In the genomic region with DNA sequence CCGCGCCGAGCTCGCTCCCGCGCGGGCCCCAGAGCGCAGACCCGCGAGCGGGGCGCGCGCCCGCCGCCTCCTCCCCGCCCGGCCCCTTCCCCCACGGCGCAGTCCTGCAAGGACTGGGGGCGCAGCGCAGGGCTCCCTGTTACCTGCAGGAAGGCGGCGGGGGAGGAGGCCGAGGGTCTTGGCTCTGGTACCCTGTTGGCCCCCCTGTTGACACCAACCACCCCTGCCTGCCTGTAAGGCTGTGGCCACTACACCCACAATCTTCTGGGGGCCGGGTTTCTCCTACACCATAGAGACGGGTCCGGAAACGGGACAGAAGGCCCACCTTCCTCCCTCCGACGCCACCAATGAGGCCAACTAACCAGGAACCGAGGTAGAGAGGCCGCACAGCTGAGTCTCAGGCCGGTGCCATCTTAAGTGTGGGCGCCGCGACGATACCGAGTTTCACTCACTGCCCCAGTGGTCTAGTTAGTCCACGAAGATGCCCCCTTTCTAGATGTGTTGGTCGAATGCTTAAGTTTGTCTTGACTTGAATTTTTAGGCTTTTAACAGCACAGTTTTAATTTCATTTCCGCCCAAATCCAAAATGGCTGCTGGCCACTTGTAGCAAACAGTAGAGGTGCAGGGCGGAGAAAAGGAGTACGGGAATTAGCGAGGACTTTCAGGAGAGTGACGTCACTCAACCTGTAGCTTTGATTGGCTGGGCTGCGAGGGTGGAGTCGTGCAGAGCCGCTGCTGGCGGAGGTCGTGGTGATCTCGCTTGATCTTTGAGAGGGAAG, we compare ENCODE assay signal across 8 cellular contexts. TPM values are rescaled to one million over a fixed set of nuclear protein-coding genes. Genes with fewer than 3 reads are reported as not detected.
DNase-seq lines count a peak whose midpoint lies in the region; ATAC-seq and TF ChIP-seq lines count a peak whose summit lies in the region.

A gene with protein sequence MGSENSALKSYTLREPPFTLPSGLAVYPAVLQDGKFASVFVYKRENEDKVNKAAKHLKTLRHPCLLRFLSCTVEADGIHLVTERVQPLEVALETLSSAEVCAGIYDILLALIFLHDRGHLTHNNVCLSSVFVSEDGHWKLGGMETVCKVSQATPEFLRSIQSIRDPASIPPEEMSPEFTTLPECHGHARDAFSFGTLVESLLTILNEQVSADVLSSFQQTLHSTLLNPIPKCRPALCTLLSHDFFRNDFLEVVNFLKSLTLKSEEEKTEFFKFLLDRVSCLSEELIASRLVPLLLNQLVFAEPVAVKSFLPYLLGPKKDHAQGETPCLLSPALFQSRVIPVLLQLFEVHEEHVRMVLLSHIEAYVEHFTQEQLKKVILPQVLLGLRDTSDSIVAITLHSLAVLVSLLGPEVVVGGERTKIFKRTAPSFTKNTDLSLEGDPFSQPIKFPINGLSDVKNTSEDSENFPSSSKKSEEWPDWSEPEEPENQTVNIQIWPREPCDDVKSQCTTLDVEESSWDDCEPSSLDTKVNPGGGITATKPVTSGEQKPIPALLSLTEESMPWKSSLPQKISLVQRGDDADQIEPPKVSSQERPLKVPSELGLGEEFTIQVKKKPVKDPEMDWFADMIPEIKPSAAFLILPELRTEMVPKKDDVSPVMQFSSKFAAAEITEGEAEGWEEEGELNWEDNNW (minus strand): TSS at position 252 of the 779 bp plus-strand sequence. CDS start 5,056 bp downstream, outside the sequence.

- H3K4me1 Mint-ChIP-seq in WTC11, result peaks cover 60% of the 10 kb centered on the region
- peaks cover 35 to 53% of the 10 kb centered on the region in 2 donors for H3K4me1 Mint-ChIP-seq in immature natural killer cell

- H3K27ac Mint-ChIP-seq in WTC11 (peak within 1 kb of the TSS; percentile 100), immature natural killer cell (peak within 1 kb of the TSS; percentile 98 to 100 (median 100))

- H3K9me3 Mint-ChIP-seq in WTC11 (no peaks in the 10 kb centered on the region), immature natural killer cell (no peaks in the 10 kb centered on the region)

- peak; percentile 86 for ATAC-seq in GM18909 (IDR thresholded peaks at IDR 0.05; ENCODE audit: poor library complexity, unreplicated experiment)
- peak; percentile 89 for ATAC-seq in HG03175 (IDR thresholded peaks at IDR 0.05; ENCODE audit: unreplicated experiment)
- ATAC-seq in WTC11, result peak; percentile 89

- H3K27ac ChIP-seq in AG04450 (ENCODE audit: low read depth, low read length) (peak within 1 kb of the TSS; percentile 95), caudate nucleus (ENCODE audit: low read depth, low read length) (peak within 1 kb of the TSS; percentile 100)

- POLR2A ChIA-PET in AG04450 (lab: Yijun Ruan, JAX) (interaction anchor here (0.5 to 1.1 kb wide), 4 partner anchors 9 to 217 kb away, joined by 3 read pairs; no protein-coding TSS in a partner anchor), WTC11 (lab: Charles Lee) (interaction anchor here (0.6 to 2.2 kb wide), 6 partner anchors 59 to 628 kb away, joined by 3 to 8 read pairs (median 3); partner anchors contain the start of genes KIFAP3, METTL18 and SLC19A2)

- CTCF ChIA-PET in AG04450 (lab: Charles Lee) (interaction anchor here (0.6 kb wide), 3 partner anchors 46 to 1608 kb away, joined by 3 read pairs; no protein-coding TSS in a partner anchor), WTC11 (lab: Charles Lee) (no interaction called here)

- peak; percentile 94 for DNase-seq in AG04450 (ENCODE audit: low read depth, low spot score)
- DNase-seq in NCI-H226, result peak; percentile 94
- peak; percentile 87 for DNase-seq in WTC11 (ENCODE audit: low spot score)
- DNase-seq in caudate nucleus (lab: John Stamatoyannopoulos, UW), result peak; percentile 73 to 98 (median 94)
- peak; percentile 94 to 96 (median 96) for DNase-seq in immature natural killer cell
- DNase-seq in smooth muscle cell of the brain vasculature (ENCODE audit: low read depth, low spot score), result peak; percentile 98

- no peaks in the 10 kb centered on the region for H3K9me3 ChIP-seq in AG04450 (ENCODE audit: control insufficient read depth, insufficient read depth, low read length)

- H3K27me3 Mint-ChIP-seq in WTC11 (ENCODE audit: low read depth) (no peaks in the 10 kb centered on the region), immature natural killer cell (ENCODE audit: low read depth in 3 of 3) (peaks cover 5 to 14% (median 6%) of the 10 kb centered on the region in 3 donors)

- peak within 1 kb of the TSS; percentile 86 for H3K4me3 ChIP-seq in AG04450 (ENCODE audit: low read depth, low read length)

- H3K4me3 Mint-ChIP-seq in WTC11 (peak within 1 kb of the TSS; percentile 82), immature natural killer cell (peak within 1 kb of the TSS; percentile 89 to 98 (median 91))

- H3K36me3 Mint-ChIP-seq in WTC11 (no peaks in the 10 kb centered on the region), immature natural killer cell (no peaks in the 10 kb centered on the region)

- TF ChIP-seq CTCF in AG04450 (IDR thresholded peaks at IDR 0.05; ENCODE audit: low read depth, low read length), result no peak
- no peak for TF ChIP-seq CTCF in WTC11 (IDR thresholded peaks at IDR 0.05)

- H3K27me3 ChIP-seq in AG04450 (ENCODE audit: control insufficient read depth, insufficient read depth, low read length), result peaks cover under 1% of the 10 kb centered on the region

TF ChIP-seq in WTC11, 78 proteins besides CTCF, POLR2A, EP300 and RAD21 (continues in another document):
- 0 out of 2 replicates have a peak, but pooled peaks have one; percentile 51 for TF ChIP-seq KAT7 (CRISPR knock-in tag; IDR thresholded peaks at IDR 0.05; ENCODE audit: borderline replicate concordance)
- no peak for TF ChIP-seq NR1H2 (CRISPR knock-in tag; IDR thresholded peaks at IDR 0.05)
- no peak for TF ChIP-seq CDX4 (CRISPR knock-in tag; IDR thresholded peaks at IDR 0.05; ENCODE audit: borderline replicate concordance)
- no peak for TF ChIP-seq TEAD1 (CRISPR knock-in tag; IDR thresholded peaks at IDR 0.05)
- no peak for TF ChIP-seq ZNF138 (CRISPR knock-in tag; conservative IDR thresholded peaks at IDR 0.05)
- peak; percentile 67; the same call in 1 of the 2 replicates for TF ChIP-seq ZNF396 (CRISPR knock-in tag; IDR thresholded peaks at IDR 0.05; ENCODE audit: borderline replicate concordance)
- no peak for TF ChIP-seq ZNF219 (CRISPR knock-in tag; IDR thresholded peaks at IDR 0.05; ENCODE audit: borderline replicate concordance)
- no peak for TF ChIP-seq FOXJ3 (CRISPR knock-in tag; IDR thresholded peaks at IDR 0.05; ENCODE audit: borderline replicate concordance)
- no peak for TF ChIP-seq ZBTB21 (CRISPR knock-in tag; IDR thresholded peaks at IDR 0.05; ENCODE audit: borderline replicate concordance)
- TF ChIP-seq ELF4 (CRISPR knock-in tag; IDR thresholded peaks at IDR 0.05; ENCODE audit: low read depth), result no peak
- TF ChIP-seq ATF6 (CRISPR knock-in tag; IDR thresholded peaks at IDR 0.05), result no peak
- TF ChIP-seq CBFB (CRISPR knock-in tag; IDR thresholded peaks at IDR 0.05; ENCODE audit: low read depth), result no peak
- peak; percentile 32; the same call in 1 of the 2 replicates for TF ChIP-seq MAX (CRISPR knock-in tag; IDR thresholded peaks at IDR 0.05)
- TF ChIP-seq FOXK1 (CRISPR knock-in tag; IDR thresholded peaks at IDR 0.05), result 0 out of 2 replicates have a peak, but pooled peaks have one; percentile 16
- no peak for TF ChIP-seq TEAD4 (CRISPR knock-in tag; IDR thresholded peaks at IDR 0.05)
- TF ChIP-seq OVOL2 (CRISPR knock-in tag; IDR thresholded peaks at IDR 0.05; ENCODE audit: borderline replicate concordance), result no peak
- no peak for TF ChIP-seq NR2C2 (CRISPR knock-in tag; IDR thresholded peaks at IDR 0.05)
- no peak for TF ChIP-seq SMAD3 (CRISPR knock-in tag; IDR thresholded peaks at IDR 0.05; ENCODE audit: borderline replicate concordance)
- TF ChIP-seq, protein P1, sequence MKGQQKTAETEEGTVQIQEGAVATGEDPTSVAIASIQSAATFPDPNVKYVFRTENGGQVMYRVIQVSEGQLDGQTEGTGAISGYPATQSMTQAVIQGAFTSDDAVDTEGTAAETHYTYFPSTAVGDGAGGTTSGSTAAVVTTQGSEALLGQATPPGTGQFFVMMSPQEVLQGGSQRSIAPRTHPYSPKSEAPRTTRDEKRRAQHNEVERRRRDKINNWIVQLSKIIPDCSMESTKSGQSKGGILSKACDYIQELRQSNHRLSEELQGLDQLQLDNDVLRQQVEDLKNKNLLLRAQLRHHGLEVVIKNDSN (CRISPR knock-in tag; IDR thresholded peaks at IDR 0.05), result no peak

RNA-seq across cellular contexts. Expression of the gene that starts here (rescaled TPM):
- 8.3 and 9.8 TPM in 2 replicates for polyA plus RNA-seq in AG04450 (2011; rRNA removed)
- 11.6 and 13.0 TPM in 2 replicates for polyA minus RNA-seq in AG04450 (2011; rRNA and poly(A)+ RNA removed)
- 4.8 to 5.3 TPM (median 4.9 TPM) in 3 replicates for total RNA-seq in WTC11 (2021)
- polyA plus RNA-seq in immature natural killer cell, result 10 to 100 TPM in 1 of 3 donors, 1 to 10 TPM in 2; 6.1 to 13.1 (median 6.8) TPM

Comparison
In these comparisons a context has a peak if more than half of its experiments do, and no peak if none do; other contexts are left out.
1. Peak in every context shown above with its lines: DNase-seq, ATAC-seq, H3K4me3 ChIP-seq and H3K27ac ChIP-seq.